7 cellular contexts compared by ENCODE assay signal in the genomic region with DNA sequence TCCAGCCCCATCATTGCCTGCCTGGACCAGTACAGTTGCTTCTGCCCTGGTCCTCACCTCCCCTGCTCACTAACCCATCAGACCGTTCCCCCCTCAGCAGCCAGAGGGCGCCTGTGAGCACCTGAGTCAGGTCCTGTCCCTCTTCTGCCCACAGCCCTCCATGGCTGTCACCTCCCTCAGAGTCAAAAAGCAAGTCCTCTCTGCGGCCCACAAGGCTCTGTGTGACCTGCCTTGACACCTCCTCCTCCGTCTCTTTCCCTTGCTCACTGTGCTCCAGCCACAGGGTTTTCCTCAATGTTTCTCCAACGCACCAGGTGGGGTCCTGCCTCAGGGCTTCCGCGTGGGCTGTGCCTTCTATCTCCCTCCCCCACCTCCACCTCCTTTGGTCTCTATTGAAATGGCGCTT. TPM values are rescaled to one million over a fixed set of nuclear protein-coding genes. Genes with fewer than 3 reads are reported as not detected.
DNase-seq lines count a peak whose midpoint lies in the region; ATAC-seq and TF ChIP-seq lines count a peak whose summit lies in the region.

No MANE protein-coding gene starts in this region.

- DNase-seq in GM06990 (ENCODE audit: extremely low read depth, insufficient read length) = peak; percentile 28
- peak; percentile 33 for DNase-seq in M059J (ENCODE audit: low read depth)
- peak; percentile 86 for DNase-seq in activated CD8-positive, alpha-beta memory T cell treated with anti-CD3 and anti-CD28 coated beads, Interleukin-2, amount 50 U/mL, for 48 hours
- DNase-seq in glomerular visceral epithelial cell (ENCODE audit: extremely low spot score) = peak; percentile 39
- DNase-seq in stimulated activated CD4-positive, alpha-beta T cell treated with anti-CD3 and anti-CD28 coated beads, Interleukin-12 subunit alpha, Interleukin-12 subunit beta, amount 100 ng/mL, for 24 hours (ENCODE audit: low read depth in 2 of 2) = peak; percentile 21 to 62
- no peak for DNase-seq in COLO829 (ENCODE audit: low spot score)

- ATAC-seq in HG03135 (IDR thresholded peaks at IDR 0.05; ENCODE audit: unreplicated experiment) = no peak

- TF ChIP-seq CTCF in GM06990 (IDR thresholded peaks at IDR 0.05; ENCODE audit: insufficient read depth, low read length, poor library complexity, severe bottlenecking) = peak; percentile 84

- H3K27me3 ChIP-seq in GM06990 (replicated peaks; ENCODE audit: control insufficient read depth, insufficient read depth, low read length) = no peaks in the 10 kb centered on the region

- no peaks in the 10 kb centered on the region for H3K36me3 ChIP-seq in GM06990 (ENCODE audit: control insufficient read depth, insufficient read depth, low read length)

- no peak overlapping the region for H3K4me3 ChIP-seq in GM06990 (replicated peaks; ENCODE audit: low read depth, low read length)

RNA-seq across cellular contexts. Expression of a gene that starts 29.4 kb away (rescaled TPM):
- total RNA-seq in M059J (2014; rRNA removed; shearing (Covaris generic)) = 37.8 and 96.6 TPM in 2 replicates
